ENCODE assay signal across 21 cellular contexts in the genomic region with DNA sequence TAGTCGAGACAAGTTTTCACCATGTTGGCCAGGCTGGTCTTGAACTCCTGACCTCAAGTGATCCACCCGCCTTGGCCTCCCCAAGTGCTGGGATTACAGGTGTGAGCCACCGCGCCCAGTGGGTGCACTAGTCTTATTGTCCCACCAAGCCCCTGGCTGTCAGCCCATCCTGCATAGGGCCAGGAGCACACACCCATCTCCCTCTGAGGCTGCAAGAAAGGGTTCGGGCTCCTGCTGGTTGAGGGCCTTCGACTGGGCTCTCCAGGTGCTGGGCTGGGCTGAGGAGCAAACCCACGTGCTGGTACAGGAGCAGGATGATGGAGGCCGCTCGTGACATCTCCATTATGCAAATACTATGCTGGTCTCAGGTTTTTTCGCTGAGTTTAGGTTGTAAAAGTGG.
"Had no signal": no experiment of that assay in that cellular context is flagged by ENCODE, and none has a peak within 500 bp of the region (broad histone marks: within the 10 kb centered on the region; RNA-seq: fewer than 3 reads in every experiment).

No MANE protein-coding gene starts in this region.

- H3K4me3 Mint-ChIP-seq: activated CD4-positive, alpha-beta memory T cell treated with anti-CD3 and anti-CD28 coated beads for 36 hours; activated CD4-positive, alpha-beta T cell treated with anti-CD3 and anti-CD28 coated beads, Interleukin-2, amount 10 ng/mL, durations not matched to agents 7 days and 5 days; T-cell had no signal

- H3K9me3 Mint-ChIP-seq: activated CD4-positive, alpha-beta memory T cell treated with anti-CD3 and anti-CD28 coated beads for 36 hours; activated CD4-positive, alpha-beta T cell treated with anti-CD3 and anti-CD28 coated beads, Interleukin-2, amount 10 ng/mL, durations not matched to agents 7 days and 5 days; activated naive CD4-positive, alpha-beta T cell treated with anti-CD3 and anti-CD28 coated beads, Interleukin-2, amount 50 U/mL, for 72 hours; T-cell had no signal

- H3K27ac Mint-ChIP-seq: activated CD4-positive, alpha-beta memory T cell treated with anti-CD3 and anti-CD28 coated beads for 36 hours; activated CD4-positive, alpha-beta T cell treated with anti-CD3 and anti-CD28 coated beads, Interleukin-2, amount 10 ng/mL, durations not matched to agents 7 days and 5 days; activated naive CD4-positive, alpha-beta T cell treated with anti-CD3 and anti-CD28 coated beads, Interleukin-2, amount 50 U/mL, for 72 hours; T-cell had no signal

- H3K27me3 Mint-ChIP-seq: activated CD4-positive, alpha-beta memory T cell treated with anti-CD3 and anti-CD28 coated beads for 36 hours had no signal

- ATAC-seq: activated naive CD4-positive, alpha-beta T cell treated with anti-CD3 and anti-CD28 coated beads, Interleukin-2, amount 50 U/mL, for 72 hours; PC-3; T-cell had no signal

- DNase-seq: activated CD4-positive, alpha-beta memory T cell treated with anti-CD3 and anti-CD28 coated beads for 36 hours; activated CD4-positive, alpha-beta T cell treated with anti-CD3 and anti-CD28 coated beads, Interleukin-2, amount 10 ng/mL, durations not matched to agents 7 days and 5 days; activated CD4-positive, CD25-positive, alpha-beta regulatory T cell; activated CD8-positive, alpha-beta memory T cell treated with anti-CD3 and anti-CD28 coated beads, Interleukin-2, amount 50 U/mL, for 4 hours; activated effector memory CD4-positive, alpha-beta T cell treated with anti-CD3 and anti-CD28 coated beads, Interleukin-2, amount 50 U/mL, for 16 hours; activated naive CD4-positive, alpha-beta T cell treated with Interleukin-2 at 50 U/mL for 16 hours; activated T-cell treated with anti-CD3 and anti-CD28 coated beads, Interleukin-2, amount 50 U/mL, for 1 hour; caudate nucleus; KBM-7; NCI-H1048; NCI-H146; NCI-H187 treated with DMSO at 0.1 percent for 48 hours; NCI-H2081 treated with DMSO at 0.1 percent for 48 hours; NCI-H446; NCI-H524; PC-3; SIG-M5; T-cell; T-helper 2 cell had no signal

- H3K36me3 Mint-ChIP-seq: activated CD4-positive, alpha-beta memory T cell treated with anti-CD3 and anti-CD28 coated beads for 36 hours; activated naive CD4-positive, alpha-beta T cell treated with anti-CD3 and anti-CD28 coated beads, Interleukin-2, amount 50 U/mL, for 72 hours; T-cell had no signal

- H3K27ac ChIP-seq: VCaP had no signal

- H3K4me1 Mint-ChIP-seq: activated CD4-positive, alpha-beta T cell treated with anti-CD3 and anti-CD28 coated beads, Interleukin-2, amount 10 ng/mL, durations not matched to agents 7 days and 5 days had no signal
